ENCODE assay signal across 8 cellular contexts in the genomic region with DNA sequence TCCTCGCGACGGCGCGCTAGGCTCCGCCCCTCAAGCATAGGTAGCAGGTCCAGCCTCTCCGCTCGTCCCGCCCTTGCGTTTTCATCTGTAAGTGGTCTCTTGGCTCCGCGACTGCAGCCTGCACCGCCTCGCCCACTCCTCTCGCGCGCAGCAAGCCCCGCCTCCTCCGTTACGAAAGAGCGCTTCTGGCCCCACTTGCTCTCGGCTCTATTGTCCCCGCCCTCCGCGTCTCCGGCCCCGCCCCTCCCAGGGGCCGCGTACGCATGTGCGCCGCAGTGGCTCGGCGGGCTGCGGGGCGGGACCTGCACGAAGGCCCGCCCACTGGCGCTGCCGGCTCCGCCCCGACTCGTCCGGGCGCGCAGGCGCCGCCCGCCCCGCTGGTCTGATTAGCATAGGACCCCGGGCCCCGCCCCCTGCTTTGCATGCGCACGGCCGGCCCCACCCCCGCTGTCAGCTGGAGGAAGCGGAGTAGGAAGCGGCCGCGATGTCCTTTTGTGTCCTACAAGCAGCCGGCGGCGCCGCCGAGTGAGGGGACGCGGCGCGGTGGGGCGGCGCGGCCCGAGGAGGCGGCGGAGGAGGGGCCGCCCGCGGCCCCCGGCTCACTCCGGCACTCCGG. TPM values are rescaled to one million over a fixed set of nuclear protein-coding genes. Genes with fewer than 3 reads are reported as not detected.
DNase-seq lines count a peak whose midpoint lies in the region; ATAC-seq and TF ChIP-seq lines count a peak whose summit lies in the region.

A gene (plus strand): TSS at position 450 of the 616 bp plus-strand sequence. CDS start 1,656 bp downstream, outside the sequence.

- H3K9me3 Mint-ChIP-seq in Caco-2 (ENCODE audit: unreplicated experiment) (no peaks in the 10 kb centered on the region), memory B cell (no peaks in the 10 kb centered on the region)

- BruUV-seq in Caco-2 (replicated peaks; lab: Mats Ljungman, UMichigan), result no TSS peak

- H3K4me3 Mint-ChIP-seq in Caco-2 (ENCODE audit: unreplicated experiment), result peak within 1 kb of the TSS; percentile 97
- H3K4me3 Mint-ChIP-seq in memory B cell, result peak within 1 kb of the TSS; percentile 98

- H3K4me1 ChIP-seq in Caco-2, result peaks cover 28% of the 10 kb centered on the region
- peaks cover 32% of the 10 kb centered on the region for H3K4me1 ChIP-seq in effector memory CD4-positive, alpha-beta T cell (ENCODE audit: control insufficient read depth, insufficient read depth, low read length, poor library complexity, severe bottlenecking)

- no peak for TF ChIP-seq CTCF in Caco-2 (IDR thresholded peaks at IDR 0.05; ENCODE audit: insufficient read depth in 1 of 2, low read depth in 1 of 2, low read length in 1 of 2, severe bottlenecking in 1 of 2, unreplicated experiment in 1 of 2)

- no peaks in the 10 kb centered on the region for H3K9me3 ChIP-seq in Caco-2
- H3K9me3 ChIP-seq in effector memory CD4-positive, alpha-beta T cell (ENCODE audit: control insufficient read depth, low read length), result no peaks in the 10 kb centered on the region

- ATAC-seq in GM21390 (IDR thresholded peaks at IDR 0.05; ENCODE audit: unreplicated experiment) (peak; percentile 69), memory B cell (ENCODE audit: low read depth) (peak; percentile 68)

- DNase-seq in Caco-2 (peak; percentile 99 to 100), HUDEP-2 (lab: John Stamatoyannopoulos, UW; ENCODE audit: unreplicated experiment in 76 of 76) (peak in 74 of 76 experiments; percentile 76 to 100 (median 100)), NOMO-1 treated with dmso at 0.1 percent for 144 hours (lab: John Stamatoyannopoulos, UW; ENCODE audit: unreplicated experiment) (peak; percentile 99), memory B cell (ENCODE audit: low spot score in 2 of 2) (peak; percentile 98 to 99)
- DNase-seq in activated CD8-positive, alpha-beta memory T cell treated with anti-CD3 and anti-CD28 coated beads for 4 hours (ENCODE audit: low read depth in 2 of 2), result peak; percentile 99
- DNase-seq in effector memory CD4-positive, alpha-beta T cell, result peak; percentile 98 to 100 (median 99)
- peak; percentile 99 for DNase-seq in stimulated activated CD8-positive, alpha-beta memory T cell treated with anti-CD3 and anti-CD28 coated beads, Interleukin-12 subunit alpha, Interleukin-12 subunit beta, amount 100 ng/mL, for 1 hour (ENCODE audit: low read depth)

- intact Hi-C loops in Caco-2 (cut with micrococcal nuclease; ENCODE audit: unreplicated experiment), result loop anchor here (1.0 to 2.0 kb wide), 4 partner anchors 12 to 64 kb away; a partner anchor contains a TSS

- no peaks in the 10 kb centered on the region for H3K27me3 ChIP-seq in Caco-2 (replicated peaks; ENCODE audit: control insufficient read depth, insufficient read depth, low read length)
- peaks cover 17% of the 10 kb centered on the region for H3K27me3 ChIP-seq in effector memory CD4-positive, alpha-beta T cell (replicated peaks; ENCODE audit: control insufficient read depth, insufficient read depth, low read length, poor library complexity, severe bottlenecking)

- H3K4me3 ChIP-seq in Caco-2 (ENCODE audit: low read depth, low read length), result peak within 1 kb of the TSS; percentile 65
- H3K4me3 ChIP-seq in effector memory CD4-positive, alpha-beta T cell (ENCODE audit: insufficient read depth, low read depth, low read length, poor library complexity, severe bottlenecking), result peak within 1 kb of the TSS; percentile 81

- peaks cover 3% of the 10 kb centered on the region; the same call in 1 of the 2 replicates for H3K36me3 ChIP-seq in Caco-2 (ENCODE audit: control insufficient read depth, insufficient read depth, low read length)
- no peaks in the 10 kb centered on the region for H3K36me3 ChIP-seq in effector memory CD4-positive, alpha-beta T cell (ENCODE audit: control insufficient read depth, insufficient read depth, low read length)

- H3K27ac Mint-ChIP-seq in Caco-2 (ENCODE audit: unreplicated experiment) (peak within 1 kb of the TSS; percentile 99), memory B cell (peak within 1 kb of the TSS; percentile 95)

- POLR2A ChIA-PET in Caco-2 (lab: Charles Lee), result interaction anchor here (0.6 to 3.5 kb wide), 15 partner anchors 12 to 1714 kb away, joined by 3 to 86 read pairs (median 6); a partner anchor contains a TSS

- H3K27me3 Mint-ChIP-seq in Caco-2 (ENCODE audit: insufficient read depth, unreplicated experiment) (no peaks in the 10 kb centered on the region), memory B cell (peaks cover 3% of the 10 kb centered on the region)

- H3K4me1 Mint-ChIP-seq in Caco-2 (ENCODE audit: low read depth, unreplicated experiment), result peaks cover 9% of the 10 kb centered on the region
- peaks cover 20% of the 10 kb centered on the region for H3K4me1 Mint-ChIP-seq in memory B cell

- H3K27ac ChIP-seq in effector memory CD4-positive, alpha-beta T cell (ENCODE audit: insufficient read depth, low read length, poor library complexity, severe bottlenecking), result peak within 1 kb of the TSS; percentile 88

- CTCF ChIA-PET in Caco-2 (lab: Charles Lee), result interaction anchor here (0.5 to 5.8 kb wide), 22 partner anchors 9 to 119 kb away, joined by 3 to 61 read pairs (median 5); a partner anchor contains a TSS

- H3K36me3 Mint-ChIP-seq in Caco-2 (ENCODE audit: insufficient read depth, unreplicated experiment) (peaks cover 48% of the 10 kb centered on the region), memory B cell (peaks cover 2% of the 10 kb centered on the region)

RNA-seq across cellular contexts. Expression of the gene that starts here (rescaled TPM):
- total RNA-seq in Caco-2 (2022), result 66.9 and 71.7 TPM in 2 replicates

Comparison
In these comparisons a context has a peak if more than half of its experiments do, and no peak if none do; other contexts are left out.
1. Peak in every context shown above with its lines: DNase-seq, ATAC-seq, H3K4me3 ChIP-seq and H3K27ac ChIP-seq.